ENCODE assay signal across 15 cellular contexts in genomic region chr2:33213648-33214047, GRCh38.
"Had no signal": no experiment of that assay in that cellular context is flagged by ENCODE, and none has a peak within 500 bp of the region (broad histone marks: within the 10 kb centered on the region; RNA-seq: fewer than 3 reads in every experiment).

No MANE protein-coding gene starts in this region.

- H3K27ac ChIP-seq: foreskin keratinocyte, VCaP had no signal

- H3K27me3 ChIP-seq: foreskin keratinocyte, heart left ventricle, testis had no signal

- DNase-seq: activated CD4-positive, alpha-beta T cell treated with anti-CD3 and anti-CD28 coated beads for 36 hours; activated CD8-positive, alpha-beta memory T cell treated with anti-CD3 and anti-CD28 coated beads, Interleukin-2, amount 50 U/mL, for 4 hours; activated naive CD4-positive, alpha-beta T cell; cerebellar nuclear complex; endodermal cell; foreskin keratinocyte; left colon; mammary epithelial cell; occipital lobe; stimulated activated CD4-positive, alpha-beta T cell treated with anti-CD3 and anti-CD28 coated beads, Interleukin-2, amount 100 ng/mL, for 48 hours; stimulated activated naive CD8-positive, alpha-beta T cell treated with anti-CD3 and anti-CD28 coated beads, Interleukin-15, Interleukin-2, amounts not matched to agents 100 U/mL and 50 U/mL, for 24 hours; SW 1271; testis had no signal

- H3K4me3 ChIP-seq: heart left ventricle, testis had no signal

- H3K9me3 ChIP-seq: heart left ventricle, testis had no signal
